3 cellular contexts compared by ENCODE assay signal in the genomic region with DNA sequence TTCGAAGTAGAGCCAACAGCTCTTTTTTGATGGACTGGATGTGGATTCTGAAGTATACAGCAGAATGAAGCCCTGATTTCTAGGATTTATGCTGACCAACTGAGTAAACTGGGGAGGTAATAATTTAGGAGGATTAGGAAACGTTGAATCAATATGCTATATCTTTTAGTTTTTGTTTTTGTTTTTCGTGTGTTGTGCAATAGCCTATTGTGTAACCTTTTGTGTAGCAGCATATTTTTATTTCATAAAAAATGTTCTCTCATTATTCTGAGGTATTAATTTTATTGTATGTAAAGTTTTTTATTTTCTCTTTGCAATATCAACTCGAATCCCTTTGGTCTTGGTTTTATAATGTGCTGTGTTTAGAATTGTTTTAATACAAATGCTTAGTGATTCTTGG.
TF ChIP-seq lines count a peak whose summit lies in the region.

No MANE protein-coding gene starts in this region.

TF ChIP-seq in HepG2, 621 proteins besides CTCF, POLR2A, EP300 and RAD21:
- TF ChIP-seq ZNF160 (CRISPR knock-in tag; IDR thresholded peaks at IDR 0.05) (no peak), CEBPB (IDR thresholded peaks at IDR 0.05; ENCODE audit: borderline replicate concordance, low read depth, low read length) (peak; percentile 69)

TF ChIP-seq in Ishikawa, 13 proteins besides CTCF, POLR2A, EP300 and RAD21:
- TF ChIP-seq REST (IDR thresholded peaks at IDR 0.05; ENCODE audit: low read depth) (no peak), CEBPB (IDR thresholded peaks at IDR 0.05) (0 out of 2 replicates have a peak, but pooled peaks have one; percentile 6)

TF ChIP-seq in H1, 55 proteins besides CTCF, POLR2A, EP300 and RAD21:
- TF ChIP-seq NRF1 (IDR thresholded peaks at IDR 0.05; ENCODE audit: low read depth, low read length) (no peak), CEBPB (IDR thresholded peaks at IDR 0.05; ENCODE audit: low read depth, low read length) (0 out of 2 replicates have a peak, but pooled peaks have one; percentile 17)
